Comparison of ENCODE assay signal across 11 cellular contexts in genomic region chr2:128732976-128733431, GRCh38.
DNase-seq lines count a peak whose midpoint lies in the region; ATAC-seq and TF ChIP-seq lines count a peak whose summit lies in the region.
"Had no signal": no experiment of that assay in that cellular context is flagged by ENCODE, and none has a peak within 500 bp of the region (broad histone marks: within the 10 kb centered on the region; RNA-seq: fewer than 3 reads in every experiment).

No MANE protein-coding gene starts in this region.

- H3K4me3 Mint-ChIP-seq in MCF 10A (ENCODE audit: unreplicated experiment) = no peak overlapping the region
- no peak overlapping the region for H3K4me3 Mint-ChIP-seq in chondrocyte (ENCODE audit: unreplicated experiment)
- H3K4me3 Mint-ChIP-seq: IgD-negative memory B cell had no signal

- H3K36me3 ChIP-seq in breast epithelium (no peaks in the 10 kb centered on the region), aorta (ENCODE audit: control insufficient read depth in 1 of 2, insufficient read depth in 2 of 2, low read length in 1 of 2) (no peaks in the 10 kb centered on the region)

- no peak for TF ChIP-seq POLR2A in breast epithelium (IDR thresholded peaks at IDR 0.05)

- TF ChIP-seq CTCF in MCF 10A (IDR thresholded peaks at IDR 0.05; ENCODE audit: unreplicated experiment) (no peak), breast epithelium (IDR thresholded peaks at IDR 0.05) (no peak), chondrocyte (IDR thresholded peaks at IDR 0.05) (no peak)

- H3K27me3 Mint-ChIP-seq in MCF 10A (ENCODE audit: insufficient read depth, unreplicated experiment) = no peaks in the 10 kb centered on the region
- H3K27me3 Mint-ChIP-seq in chondrocyte (ENCODE audit: low read depth) = no peaks in the 10 kb centered on the region

- peak; percentile 92 for DNase-seq in MCF 10A (ENCODE audit: unreplicated experiment)
- DNase-seq in breast epithelium (ENCODE audit: low spot score in 2 of 2) = no peak
- DNase-seq in HS-5 (ENCODE audit: low read depth) = peak; percentile 34
- DNase-seq in chondrocyte (ENCODE audit: low spot score) = no peak
- no peak for DNase-seq in aorta
- no peak for DNase-seq in midbrain (lab: John Stamatoyannopoulos, UW)
- no peak for DNase-seq in Ammon's horn (ENCODE audit: low spot score)
- DNase-seq: nucleus accumbens had no signal

- H3K4me1 ChIP-seq in breast epithelium (no peaks in the 10 kb centered on the region), aorta (ENCODE audit: control insufficient read depth in 1 of 2, insufficient read depth in 2 of 2, low read length in 2 of 2) (no peaks in the 10 kb centered on the region)

- CTCF ChIA-PET in MCF 10A (lab: Yijun Ruan, JAX) = interaction anchor here (1.1 kb wide), 1 partner anchor 21 kb away, joined by 3 read pairs; no protein-coding TSS in a partner anchor

- H3K4me3 ChIP-seq in breast epithelium = no peak overlapping the region
- H3K4me3 ChIP-seq in aorta (ENCODE audit: low read length in 2 of 2) = no peak overlapping the region

- no peaks in the 10 kb centered on the region for H3K27me3 ChIP-seq in breast epithelium
- H3K27me3 ChIP-seq in aorta (ENCODE audit: control insufficient read depth in 1 of 2, insufficient read depth in 2 of 2, low read length in 1 of 2) = no peaks in the 10 kb centered on the region

- H3K27ac ChIP-seq in breast epithelium (peak overlapping the region in 1 of 2 donors; percentile 12), aorta (ENCODE audit: low read depth in 1 of 2, low read length in 2 of 2) (no peak overlapping the region)
- H3K27ac ChIP-seq: C4-2B had no signal

- peaks cover 12% of the 10 kb centered on the region for H3K9me3 Mint-ChIP-seq in MCF 10A (ENCODE audit: unreplicated experiment)
- H3K9me3 Mint-ChIP-seq in chondrocyte (ENCODE audit: low read depth) = peaks cover 9% of the 10 kb centered on the region

- WGBS in aorta, 2 donors = 63 to 73% methylated on average over 4 of the region's 4 CpGs

- ATAC-seq in aorta (ENCODE audit: low FRiP score) (peak; percentile 19), HG03457 (IDR thresholded peaks at IDR 0.05; ENCODE audit: unreplicated experiment) (no peak)

- H3K27ac Mint-ChIP-seq in MCF 10A (ENCODE audit: low read depth, unreplicated experiment) (peak overlapping the region; percentile 54), chondrocyte (ENCODE audit: unreplicated experiment) (peak overlapping the region; percentile 57)
- H3K27ac Mint-ChIP-seq: IgD-negative memory B cell had no signal

- H3K9me3 ChIP-seq in breast epithelium (no peaks in the 10 kb centered on the region), aorta (ENCODE audit: control insufficient read depth, low read length) (peaks cover 1% of the 10 kb centered on the region)

- H3K36me3 Mint-ChIP-seq in MCF 10A (ENCODE audit: insufficient read depth, unreplicated experiment) (no peaks in the 10 kb centered on the region), chondrocyte (ENCODE audit: low read depth) (peaks cover 2% of the 10 kb centered on the region)

- POLR2A ChIA-PET in MCF 10A (lab: Yijun Ruan, JAX) = interaction anchor here (0.8 to 1.1 kb wide), 3 partner anchors 11 to 76 kb away, joined by 3 to 4 read pairs (median 3); no protein-coding TSS in a partner anchor

- no TSS peak for BruUV-seq in MCF 10A (replicated peaks; lab: Mats Ljungman, UMichigan)

- H3K4me1 Mint-ChIP-seq in MCF 10A (ENCODE audit: insufficient read depth, unreplicated experiment) = peaks cover 23% of the 10 kb centered on the region
- H3K4me1 Mint-ChIP-seq in chondrocyte (ENCODE audit: low read depth) = peaks cover 44% of the 10 kb centered on the region

- intact Hi-C loops in MCF 10A (cut with micrococcal nuclease) (loop anchor here (10.0 kb wide), 1 partner anchor 1112 kb away; no protein-coding TSS in a partner anchor), breast epithelium (cut with DNase I; ENCODE audit: low total_unique reads) (no loop called here), aorta (cut with DNase I) (loop anchor here in 1 of 2 donors (10.0 kb wide), 2 partner anchors 662 to 1192 kb away; no protein-coding TSS in a partner anchor)

Comparison
In these comparisons a context has a peak if more than half of its experiments do, and no peak if none do; other contexts are left out.
1. DNase-seq: peak in MCF 10A (single experiment) and HS-5 (single experiment); none in breast epithelium (0 of 2), chondrocyte (single experiment), aorta (0 of 2), midbrain (single experiment) and Ammon's horn (single experiment).